11 cellular contexts compared by ENCODE assay signal in genomic region chr17:12342609-12343248, GRCh38.
DNase-seq lines count a peak whose midpoint lies in the region; TF ChIP-seq lines count a peak whose summit lies in the region.
"Had no signal": no experiment of that assay in that cellular context is flagged by ENCODE, and none has a peak within 500 bp of the region (broad histone marks: within the 10 kb centered on the region; RNA-seq: fewer than 3 reads in every experiment).

No MANE protein-coding gene starts in this region.

- no peaks in the 10 kb centered on the region for H3K27me3 Mint-ChIP-seq in activated T-cell treated with anti-CD3 and anti-CD28 coated beads, Interleukin-2, amount 50 U/mL, for 24 hours

- H3K9me3 Mint-ChIP-seq in activated T-cell treated with anti-CD3 and anti-CD28 coated beads, Interleukin-2, amount 50 U/mL, for 24 hours, result no peaks in the 10 kb centered on the region

- peak; percentile 7 for DNase-seq in activated T-cell treated with anti-CD3 and anti-CD28 coated beads for 24 hours (ENCODE audit: low read depth)
- no peak for DNase-seq in activated T-cell treated with anti-CD3 and anti-CD28 coated beads, Interleukin-2, amount 50 U/mL, for 24 hours
- peak; percentile 24 for DNase-seq in Jurkat, Clone E6-1 (ENCODE audit: low read depth, low spot score)
- peak; percentile 5 for DNase-seq in epithelial cell of esophagus (ENCODE audit: low read depth)
- DNase-seq in stimulated activated CD4-positive, alpha-beta T cell treated with anti-CD3 and anti-CD28 coated beads, TNF-alpha, amount 100 ng/mL, for 48 hours (ENCODE audit: low read depth in 3 of 3), result peak in 2 of 3 donors; percentile 0 to 1
- no peak for DNase-seq in NCI-H1694 treated with DMSO at 0.1 percent for 48 hours (lab: John Stamatoyannopoulos, UW)
- DNase-seq in NCI-H510A (lab: John Stamatoyannopoulos, UW), result no peak
- DNase-seq in NCI-H187 (lab: John Stamatoyannopoulos, UW), result no peak
- DNase-seq: effector memory CD4-positive, alpha-beta T cell had no signal

- no peak overlapping the region for H3K27ac Mint-ChIP-seq in activated T-cell treated with anti-CD3 and anti-CD28 coated beads, Interleukin-2, amount 50 U/mL, for 24 hours
- H3K27ac Mint-ChIP-seq: T-helper 2 cell treated with Interferon-gamma antibody and Interleukin-4, amounts not matched to agents 5 μg/mL and 100 μg/mL, for 36 hours had no signal

- H3K36me3 Mint-ChIP-seq in activated T-cell treated with anti-CD3 and anti-CD28 coated beads, Interleukin-2, amount 50 U/mL, for 24 hours (ENCODE audit: low read depth), result no peaks in the 10 kb centered on the region

- TF ChIP-seq CTCF in epithelial cell of esophagus (IDR thresholded peaks at IDR 0.05; ENCODE audit: insufficient read depth, low read depth, low read length, missing control alignments), result no peak

- no peaks in the 10 kb centered on the region for H3K4me1 Mint-ChIP-seq in activated T-cell treated with anti-CD3 and anti-CD28 coated beads, Interleukin-2, amount 50 U/mL, for 24 hours (ENCODE audit: low read depth)

- no peak overlapping the region for H3K4me3 Mint-ChIP-seq in activated T-cell treated with anti-CD3 and anti-CD28 coated beads, Interleukin-2, amount 50 U/mL, for 24 hours
- H3K4me3 Mint-ChIP-seq: T-helper 2 cell treated with Interferon-gamma antibody and Interleukin-4, amounts not matched to agents 5 μg/mL and 100 μg/mL, for 36 hours had no signal

- no peak overlapping the region for H3K4me3 ChIP-seq in Jurkat, Clone E6-1 (ENCODE audit: low read length)
- no peak overlapping the region for H3K4me3 ChIP-seq in epithelial cell of esophagus (ENCODE audit: low read length)
- H3K4me3 ChIP-seq: pancreas had no signal

Comparison
In these comparisons a context has a peak if more than half of its experiments do, and no peak if none do; other contexts are left out.
1. DNase-seq: peak in activated T-cell treated with anti-CD3 and anti-CD28 coated beads for 24 hours (single experiment), Jurkat, Clone E6-1 (single experiment), epithelial cell of esophagus (single experiment) and stimulated activated CD4-positive, alpha-beta T cell treated with anti-CD3 and anti-CD28 coated beads, TNF-alpha, amount 100 ng/mL, for 48 hours (2 of 3); none in activated T-cell treated with anti-CD3 and anti-CD28 coated beads, Interleukin-2, amount 50 U/mL, for 24 hours (single experiment), NCI-H1694 treated with DMSO at 0.1 percent for 48 hours (single experiment), NCI-H510A (single experiment) and NCI-H187 (0 of 2).